ENCODE assay signal across 11 cellular contexts in genomic region chr11:46977038-46977818, GRCh38.
DNase-seq lines count a peak whose midpoint lies in the region; TF ChIP-seq lines count a peak whose summit lies in the region.
"Had no signal": no experiment of that assay in that cellular context is flagged by ENCODE, and none has a peak within 500 bp of the region (broad histone marks: within the 10 kb centered on the region; RNA-seq: fewer than 3 reads in every experiment).

No MANE protein-coding gene starts in this region.

- in situ Hi-C loops in GM13977 (cut with MboI; ENCODE audit: low pct_unique_long_range_greater_than_20kb, low sequenced_read_pairs, unreplicated experiment) = no loop called here

- TF ChIP-seq CTCF in GM13977 (IDR thresholded peaks at IDR 0.05; ENCODE audit: extremely low read depth, insufficient read depth, missing control alignments) = no peak

- DNase-seq in DMS53 treated with DMSO at 0.1 percent for 48 hours (lab: John Stamatoyannopoulos, UW; ENCODE audit: unreplicated experiment) (peak; percentile 37), NCI-H526 (lab: John Stamatoyannopoulos, UW) (peak; percentile 95 to 96), foreskin melanocyte (peak; percentile 79), nucleus accumbens (lab: John Stamatoyannopoulos, UW) (peak in 50 of 56 donors; percentile 4 to 75 (median 42)), OCI-M1 (lab: John Stamatoyannopoulos, UW) (no peak), GM13977 (ENCODE audit: low spot score) (no peak), SHP77 treated with DMSO at 0.1 percent for 48 hours (lab: John Stamatoyannopoulos, UW) (no peak), hepatic stellate cell (ENCODE audit: low spot score) (no peak)
- DNase-seq: activated T-cell treated with anti-CD3 and anti-CD28 coated beads, Interleukin-2, amount 50 U/mL, for 72 hours; COR-L47; stimulated activated naive CD4-positive, alpha-beta T cell had no signal

Comparison
In these comparisons a context has a peak if more than half of its experiments do, and no peak if none do; other contexts are left out.
1. DNase-seq: peak in DMS53 treated with DMSO at 0.1 percent for 48 hours (single experiment), NCI-H526 (2 of 2), foreskin melanocyte (single experiment) and nucleus accumbens (50 of 56); none in OCI-M1 (single experiment), GM13977 (single experiment), SHP77 treated with DMSO at 0.1 percent for 48 hours (single experiment) and hepatic stellate cell (single experiment).